27 cellular contexts compared by ENCODE assay signal in the genomic region with DNA sequence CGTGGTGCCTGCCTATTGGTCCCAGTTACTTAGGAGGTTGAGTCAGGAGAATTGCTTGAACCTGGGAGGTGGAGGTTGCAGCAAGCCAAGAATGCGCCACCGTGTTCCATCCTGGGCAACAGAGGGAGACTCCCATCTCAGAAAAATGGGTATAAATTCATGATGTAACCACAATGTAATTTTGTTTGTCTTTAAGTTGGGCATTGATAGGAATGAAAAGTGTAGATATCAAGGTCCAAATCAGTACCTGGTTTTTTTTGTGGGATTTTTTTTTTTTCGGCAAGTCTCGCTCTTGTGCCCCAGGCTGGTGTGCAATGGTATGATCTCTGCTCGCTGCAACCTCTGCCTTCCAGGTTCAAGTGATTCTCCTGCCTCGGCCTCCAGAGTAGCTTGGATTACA. TPM values are rescaled to one million over a fixed set of nuclear protein-coding genes. Genes with fewer than 3 reads are reported as not detected.
DNase-seq lines count a peak whose midpoint lies in the region; ATAC-seq and TF ChIP-seq lines count a peak whose summit lies in the region.
"Had no signal": no experiment of that assay in that cellular context is flagged by ENCODE, and none has a peak within 500 bp of the region (broad histone marks: within the 10 kb centered on the region; RNA-seq: fewer than 3 reads in every experiment).

No MANE protein-coding gene starts in this region.

- H3K27ac ChIP-seq in RWPE1 (peak overlapping the region; percentile 25; the same call in 1 of the 2 replicates), iPS-20b (ENCODE audit: low read length) (no peak overlapping the region)
- H3K27ac ChIP-seq: ascending aorta; BLaER1 treated with 17β-estradiol and CSF1 and Interleukin-3, amounts not matched to agents 10 nM and 100 nM; foreskin keratinocyte; vagina had no signal

- H3K36me3 Mint-ChIP-seq in activated T-cell treated with anti-CD3 and anti-CD28 coated beads, Interleukin-2, amount 50 U/mL, for 4 hours (ENCODE audit: insufficient read depth): peaks cover 70% of the 10 kb centered on the region

- H3K27me3 ChIP-seq in iPS-20b (ENCODE audit: insufficient read depth, low read length) (no peaks in the 10 kb centered on the region), MG63 (no peaks in the 10 kb centered on the region)
- H3K27me3 ChIP-seq: ascending aorta; BLaER1 treated with 17β-estradiol and CSF1 and Interleukin-3, amounts not matched to agents 10 nM and 100 nM; foreskin keratinocyte; vagina had no signal

- no peak for TF ChIP-seq CTCF in RWPE1 (conservative IDR thresholded peaks at IDR 0.05; ENCODE audit: low read depth)

- no peak overlapping the region for H3K9ac ChIP-seq in iPS-20b (ENCODE audit: low read depth, low read length)
- H3K9ac ChIP-seq: BLaER1 treated with 17β-estradiol and CSF1 and Interleukin-3, amounts not matched to agents 10 nM and 100 nM; SK-N-SH had no signal

- no peak for DNase-seq in activated T-cell treated with anti-CD3 and anti-CD28 coated beads, Interleukin-2, amount 50 U/mL, for 4 hours
- no peak for DNase-seq in activated T-cell treated with anti-CD3 and anti-CD28 coated beads, Interleukin-2, amount 50 U/mL, for 48 hours
- DNase-seq in ELR (ENCODE audit: low read depth) (peak; percentile 7), RWPE1 (ENCODE audit: low spot score) (no peak), T1000 (lab: John Stamatoyannopoulos, UW) (no peak), putamen (ENCODE audit: low spot score) (no peak), MG63 (no peak)
- DNase-seq: ACHN; activated effector memory CD4-positive, alpha-beta T cell treated with anti-CD3 and anti-CD28 coated beads, Interleukin-2, amount 50 U/mL, for 16 hours; foreskin keratinocyte; immature natural killer cell; midbrain; MM.1S; NCI-H146; NCI-H524 treated with DMSO at 0.1 percent for 48 hours; nephron progenitor cell; posterior cingulate gyrus; SK-N-SH had no signal

- POLR2A ChIA-PET in RWPE1 (lab: Yijun Ruan, JAX; ENCODE audit: low non-redundant PET): no interaction called here

- CTCF ChIA-PET in RWPE1 (lab: Yijun Ruan, JAX): interaction anchor here (0.6 kb wide), 1 partner anchor 11 kb away, joined by 3 read pairs; no protein-coding TSS in a partner anchor

- H3K9me3 Mint-ChIP-seq in activated T-cell treated with anti-CD3 and anti-CD28 coated beads, Interleukin-2, amount 50 U/mL, for 4 hours: no peaks in the 10 kb centered on the region
- H3K9me3 Mint-ChIP-seq: central memory CD8-positive, alpha-beta T cell; immature natural killer cell; T-helper 2 cell treated with Interferon-gamma antibody and Interleukin-4, amounts not matched to agents 5 μg/mL and 100 μg/mL, for 36 hours had no signal

- peak overlapping the region; percentile 37; the same call in 1 of the 2 replicates for H3K4me3 ChIP-seq in iPS-20b (ENCODE audit: low read length)
- H3K4me3 ChIP-seq in MG63: no peak overlapping the region
- H3K4me3 ChIP-seq: ascending aorta; BLaER1 treated with 17β-estradiol and CSF1 and Interleukin-3, amounts not matched to agents 10 nM and 100 nM; vagina had no signal

- ATAC-seq in activated T-cell treated with anti-CD3 and anti-CD28 coated beads, Interleukin-2, amount 50 U/mL, for 4 hours: no peak
- ATAC-seq: foreskin keratinocyte, left lobe of liver had no signal

- H3K9me3 ChIP-seq in iPS-20b (ENCODE audit: insufficient read depth, low read depth, low read length) (no peaks in the 10 kb centered on the region), MG63 (no peaks in the 10 kb centered on the region)
- H3K9me3 ChIP-seq: ascending aorta, SK-N-SH, vagina had no signal

- H3K36me3 ChIP-seq in iPS-20b (ENCODE audit: insufficient read depth, low read depth, low read length): peaks cover 100% of the 10 kb centered on the region
- peaks cover 100% of the 10 kb centered on the region for H3K36me3 ChIP-seq in MG63

- peak overlapping the region; percentile 51 for H3K4me3 Mint-ChIP-seq in activated T-cell treated with anti-CD3 and anti-CD28 coated beads, Interleukin-2, amount 50 U/mL, for 4 hours
- H3K4me3 Mint-ChIP-seq: central memory CD8-positive, alpha-beta T cell; immature natural killer cell; nephron progenitor cell; T-helper 2 cell treated with Interferon-gamma antibody and Interleukin-4, amounts not matched to agents 5 μg/mL and 100 μg/mL, for 36 hours had no signal

- H3K4me1 Mint-ChIP-seq in activated T-cell treated with anti-CD3 and anti-CD28 coated beads, Interleukin-2, amount 50 U/mL, for 4 hours (ENCODE audit: low read depth): peaks cover 70% of the 10 kb centered on the region

- H3K27me3 Mint-ChIP-seq in activated T-cell treated with anti-CD3 and anti-CD28 coated beads, Interleukin-2, amount 50 U/mL, for 4 hours (ENCODE audit: low read depth): no peaks in the 10 kb centered on the region
- H3K27me3 Mint-ChIP-seq: central memory CD8-positive, alpha-beta T cell had no signal

- H3K4me1 ChIP-seq in iPS-20b (ENCODE audit: insufficient read depth, low read length): peaks cover 7% of the 10 kb centered on the region; the same call in 1 of the 2 replicates

RNA-seq across cellular contexts. Expression of a gene that starts 7.4 kb away (rescaled TPM):
- total RNA-seq in activated T-cell treated with anti-CD3 and anti-CD28 coated beads, Interleukin-2, amount 50 U/mL, for 4 hours: 1,000 to 10,000 TPM; 4,555 to 4,927 (median 4,895) TPM
- total RNA-seq in MG63 (2014; rRNA removed; shearing (Covaris generic); ENCODE audit: low replicate concordance): 3,857 and 4,723 TPM in 2 replicates

RNA-seq across cellular contexts. Expression of a gene that starts 24.4 kb away (rescaled TPM):
- total RNA-seq in activated T-cell treated with anti-CD3 and anti-CD28 coated beads, Interleukin-2, amount 50 U/mL, for 4 hours: 1 to 10 TPM in 2 of 3 donors, under 1 TPM in 1; 0.37 to 1.3 (median 1.0) TPM
- total RNA-seq in MG63 (2014; rRNA removed; shearing (Covaris generic); ENCODE audit: low replicate concordance): 7.8 and 11.2 TPM in 2 replicates
- total RNA-seq: epithelial cell of proximal tubule, foreskin keratinocyte, H4, left lobe of liver had no signal
